10 cellular contexts compared by ENCODE assay signal in genomic region chr11:18046116-18046777, GRCh38. TPM values are rescaled to one million over a fixed set of nuclear protein-coding genes. Genes with fewer than 3 reads are reported as not detected.
DNase-seq lines count a peak whose midpoint lies in the region; ATAC-seq and TF ChIP-seq lines count a peak whose summit lies in the region.
"Had no signal": no experiment of that assay in that cellular context is flagged by ENCODE, and none has a peak within 500 bp of the region (broad histone marks: within the 10 kb centered on the region; RNA-seq: fewer than 3 reads in every experiment).

TPH1 (minus strand) TSS chr11:18046269; CDS start chr11:18040762, 5,507 bp downstream.

- POLR2A ChIA-PET in activated CD4-positive, alpha-beta T cell treated with anti-CD3 and anti-CD28 coated beads, Interleukin-2, amount 10 ng/mL, durations not matched to agents 7 days and 5 days (lab: Charles Lee), result interaction anchor here (0.6 kb wide), 1 partner anchor 76 kb away, joined by 9 read pairs; no protein-coding TSS in a partner anchor

- H3K4me1 Mint-ChIP-seq in neural crest cell, result peaks cover 5% of the 10 kb centered on the region
- no peaks in the 10 kb centered on the region for H3K4me1 Mint-ChIP-seq in activated CD4-positive, alpha-beta T cell treated with anti-CD3 and anti-CD28 coated beads, Interleukin-2, amount 10 ng/mL, durations not matched to agents 7 days and 5 days
- H3K4me1 Mint-ChIP-seq: activated naive CD4-positive, alpha-beta T cell treated with anti-CD3 and anti-CD28 coated beads, Interleukin-2, amount 50 U/mL, for 24 hours had no signal

- H3K27ac Mint-ChIP-seq in neural crest cell (ENCODE audit: unreplicated experiment), result no peak within 1 kb of the TSS
- no peak within 1 kb of the TSS for H3K27ac Mint-ChIP-seq in activated CD4-positive, alpha-beta T cell treated with anti-CD3 and anti-CD28 coated beads, Interleukin-2, amount 10 ng/mL, durations not matched to agents 7 days and 5 days
- H3K27ac Mint-ChIP-seq: activated naive CD4-positive, alpha-beta T cell treated with anti-CD3 and anti-CD28 coated beads, Interleukin-2, amount 50 U/mL, for 24 hours had no signal

- ATAC-seq in GM21825 (IDR thresholded peaks at IDR 0.05; ENCODE audit: unreplicated experiment), result no peak

- H3K4me3 ChIP-seq in fibroblast of mammary gland (ENCODE audit: control insufficient read depth, low read depth, low read length), result no peak within 1 kb of the TSS

- CTCF ChIA-PET in activated CD4-positive, alpha-beta T cell treated with anti-CD3 and anti-CD28 coated beads, Interleukin-2, amount 10 ng/mL, durations not matched to agents 7 days and 5 days (lab: Charles Lee), result no interaction called here

- H3K9me3 Mint-ChIP-seq in neural crest cell, result peaks cover 14% of the 10 kb centered on the region
- H3K9me3 Mint-ChIP-seq in activated CD4-positive, alpha-beta T cell treated with anti-CD3 and anti-CD28 coated beads, Interleukin-2, amount 10 ng/mL, durations not matched to agents 7 days and 5 days, result no peaks in the 10 kb centered on the region

- DNase-seq in DMS153 (lab: John Stamatoyannopoulos, UW), result peak; percentile 76
- peak; percentile 84 for DNase-seq in NCI-H226
- peak; percentile 21 for DNase-seq in fibroblast of mammary gland (ENCODE audit: low read depth)
- peak; percentile 51 for DNase-seq in neural crest cell (ENCODE audit: low read depth, low spot score)
- DNase-seq in activated CD4-positive, alpha-beta T cell treated with anti-CD3 and anti-CD28 coated beads, Interleukin-2, amount 10 ng/mL, durations not matched to agents 7 days and 5 days, result no peak
- no peak for DNase-seq in NCI-H2081 treated with DMSO at 0.1 percent for 48 hours (lab: John Stamatoyannopoulos, UW)
- DNase-seq in KG1 (lab: John Stamatoyannopoulos, UW), result no peak

- H3K36me3 Mint-ChIP-seq in neural crest cell (ENCODE audit: low read depth), result peaks cover 6% of the 10 kb centered on the region
- no peaks in the 10 kb centered on the region for H3K36me3 Mint-ChIP-seq in activated CD4-positive, alpha-beta T cell treated with anti-CD3 and anti-CD28 coated beads, Interleukin-2, amount 10 ng/mL, durations not matched to agents 7 days and 5 days (ENCODE audit: low read depth)

- no peak for TF ChIP-seq CTCF in fibroblast of mammary gland (conservative IDR thresholded peaks at IDR 0.05; ENCODE audit: control insufficient read depth, insufficient read depth, low read depth, low read length)
- TF ChIP-seq CTCF in neural crest cell (conservative IDR thresholded peaks at IDR 0.05), result no peak

- peak within 1 kb of the TSS; percentile 62 for H3K4me3 Mint-ChIP-seq in neural crest cell
- no peak within 1 kb of the TSS for H3K4me3 Mint-ChIP-seq in activated CD4-positive, alpha-beta T cell treated with anti-CD3 and anti-CD28 coated beads, Interleukin-2, amount 10 ng/mL, durations not matched to agents 7 days and 5 days
- H3K4me3 Mint-ChIP-seq: activated naive CD4-positive, alpha-beta T cell treated with anti-CD3 and anti-CD28 coated beads, Interleukin-2, amount 50 U/mL, for 24 hours had no signal

- peaks cover 52% of the 10 kb centered on the region for H3K27me3 Mint-ChIP-seq in neural crest cell (ENCODE audit: low read depth)
- H3K27me3 Mint-ChIP-seq in activated CD4-positive, alpha-beta T cell treated with anti-CD3 and anti-CD28 coated beads, Interleukin-2, amount 10 ng/mL, durations not matched to agents 7 days and 5 days, result peaks cover 51% of the 10 kb centered on the region

RNA-seq across cellular contexts. Expression of gene TPH1, which starts in this region (rescaled TPM):
- total RNA-seq in neural crest cell, result 0.66 and 0.82 TPM in 2 replicates
- under 1 TPM; 0.23 to 0.35 TPM for total RNA-seq in activated CD4-positive, alpha-beta T cell treated with anti-CD3 and anti-CD28 coated beads, Interleukin-2, amount 10 ng/mL, durations not matched to agents 7 days and 5 days
- total RNA-seq: SK-MEL-5 had no signal

Comparison
In these comparisons a context has a peak if more than half of its experiments do, and no peak if none do; other contexts are left out.
1. Peak in DNase-seq in neural crest cell; RNA of the gene not detected or under 1 TPM.
2. DNase-seq: peak in DMS153 (single experiment), NCI-H226 (single experiment) and fibroblast of mammary gland (single experiment); none in activated CD4-positive, alpha-beta T cell treated with anti-CD3 and anti-CD28 coated beads, Interleukin-2, amount 10 ng/mL, durations not matched to agents 7 days and 5 days (single experiment), NCI-H2081 treated with DMSO at 0.1 percent for 48 hours (single experiment) and KG1 (single experiment).